Comparison of ENCODE assay signal across 10 cellular contexts in the genomic region with DNA sequence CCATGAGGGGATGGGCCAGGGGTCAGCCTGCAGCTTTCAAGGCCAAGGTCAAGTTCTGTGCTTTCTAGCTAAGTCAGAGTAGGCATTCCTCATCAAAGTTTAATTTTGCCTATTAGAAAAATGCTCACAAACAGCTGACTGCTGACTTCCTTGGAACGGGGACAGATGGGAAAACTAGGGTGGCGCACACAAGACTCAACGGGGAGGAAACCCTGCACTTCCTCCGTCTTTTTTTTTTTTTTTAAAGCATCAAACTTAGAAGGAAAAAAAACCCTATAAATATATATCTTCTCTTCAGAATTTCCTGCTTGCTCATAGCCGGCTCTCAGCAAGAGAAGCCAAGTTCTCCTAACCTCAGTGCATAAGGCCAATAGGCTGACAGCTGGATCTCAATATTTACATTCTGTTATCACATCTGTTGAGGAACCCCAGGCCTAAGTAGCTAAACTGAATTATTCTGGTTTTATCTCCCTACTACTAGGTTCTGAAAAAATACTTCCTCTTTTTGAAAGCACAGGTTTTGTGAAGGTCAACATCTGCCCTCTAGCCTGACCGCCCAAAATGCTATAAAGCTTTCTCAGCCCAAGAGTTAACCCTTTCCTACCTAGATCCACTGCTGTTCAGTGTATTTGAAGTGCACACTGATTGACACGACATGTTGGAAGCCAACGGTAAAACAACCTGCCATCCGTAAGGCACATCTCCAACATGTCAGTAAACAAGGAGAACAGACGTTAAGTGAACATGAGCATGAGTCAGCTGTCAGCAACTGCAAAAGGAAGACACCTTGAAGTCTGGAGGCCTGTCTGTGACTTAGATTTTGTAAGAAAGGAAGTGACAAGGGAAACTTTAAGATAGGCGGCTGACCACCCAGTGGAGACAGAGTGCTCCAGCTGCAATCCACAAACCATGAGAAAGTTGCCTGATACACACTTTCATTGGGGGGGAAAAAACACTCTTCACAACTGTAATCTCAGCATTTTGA.
DNase-seq lines count a peak whose midpoint lies in the region; ATAC-seq, FAIRE-seq and TF ChIP-seq lines count a peak whose summit lies in the region.
"Had no signal": no experiment of that assay in that cellular context is flagged by ENCODE, and none has a peak within 500 bp of the region (broad histone marks: within the 10 kb centered on the region; RNA-seq: fewer than 3 reads in every experiment).

No MANE protein-coding gene starts in this region.

- no peak overlapping the region for H3K27ac ChIP-seq in OCI-LY7 (ENCODE audit: low read depth, low read length, poor library complexity, severe bottlenecking)

- peaks cover 3% of the 10 kb centered on the region for H3K36me3 Mint-ChIP-seq in memory B cell

- peak; percentile 56 for DNase-seq in OCI-LY7 (ENCODE audit: low spot score)
- DNase-seq in memory B cell (ENCODE audit: low spot score in 2 of 2), result no peak
- no peak for DNase-seq in HEK293T (ENCODE audit: extremely low spot score)
- no peak for DNase-seq in HTR-8/SVneo (ENCODE audit: insufficient read length, low spot score)
- DNase-seq in stimulated activated CD8-positive, alpha-beta memory T cell treated with anti-CD3 and anti-CD28 coated beads, Interleukin-4, amount 100 ng/mL, for 48 hours, result no peak
- DNase-seq: dermis blood vessel endothelial cell, NCI-H1105 treated with DMSO at 0.1 percent for 48 hours had no signal

- H4K20me1 ChIP-seq in OCI-LY7 (ENCODE audit: insufficient read depth, low read length), result no peaks in the 10 kb centered on the region

- peak overlapping the region; percentile 21; the same call in 1 of the 2 replicates for H3K4me2 ChIP-seq in OCI-LY7 (ENCODE audit: low read length)

- ATAC-seq in GM18907 (IDR thresholded peaks at IDR 0.05; ENCODE audit: unreplicated experiment) (peak; percentile 90), HG02884 (IDR thresholded peaks at IDR 0.05; ENCODE audit: unreplicated experiment) (peak; percentile 61), memory B cell (ENCODE audit: low read depth) (peak; percentile 87)

- FAIRE-seq in HTR-8/SVneo (lab: Jason Lieb, UNC), result no peak
- FAIRE-seq: GM18507 had no signal

- CTCF ChIA-PET in OCI-LY7 (lab: Charles Lee; ENCODE audit: unreplicated experiment) (no interaction called here), HEK293T (lab: Yijun Ruan, JAX) (no interaction called here)

- intact Hi-C loops in OCI-LY7 (cut with micrococcal nuclease; ENCODE audit: unreplicated experiment), result no loop called here

- peaks cover 7% of the 10 kb centered on the region for H3K27me3 Mint-ChIP-seq in memory B cell

- peaks cover 6% of the 10 kb centered on the region for H3K4me1 Mint-ChIP-seq in memory B cell

- H3K27ac Mint-ChIP-seq in memory B cell, result peak overlapping the region; percentile 25

- H3K79me2 ChIP-seq in OCI-LY7 (ENCODE audit: insufficient read depth, low read depth, low read length), result no peaks in the 10 kb centered on the region

- POLR2A ChIA-PET in OCI-LY7 (lab: Charles Lee), result no interaction called here
- POLR2A ChIA-PET in HEK293T (lab: Yijun Ruan, JAX), result no interaction called here

- H3K4me1 ChIP-seq in OCI-LY7 (ENCODE audit: insufficient read depth, low read length, poor library complexity, severe bottlenecking), result no peaks in the 10 kb centered on the region

- no peak overlapping the region for H2AFZ ChIP-seq in OCI-LY7 (ENCODE audit: low read length)

- H3K36me3 ChIP-seq in OCI-LY7 (ENCODE audit: insufficient read depth, low read length), result no peaks in the 10 kb centered on the region

- no peaks in the 10 kb centered on the region for H3K9me3 ChIP-seq in OCI-LY7 (ENCODE audit: low read length)

- H3K4me3 ChIP-seq in OCI-LY7 (ENCODE audit: low read depth, low read length, poor library complexity, severe bottlenecking), result no peak overlapping the region

- peaks cover 2% of the 10 kb centered on the region for H3K9me3 Mint-ChIP-seq in memory B cell

- H3K9me2 ChIP-seq in OCI-LY7 (ENCODE audit: insufficient read depth, low read length), result no peaks in the 10 kb centered on the region

- no peak for TF ChIP-seq CTCF in OCI-LY7 (conservative IDR thresholded peaks at IDR 0.05; ENCODE audit: low read length)

- peak overlapping the region; percentile 11 for H3K4me3 Mint-ChIP-seq in memory B cell

- no TSS peak for BruUV-seq in OCI-LY7 (replicated peaks; lab: Mats Ljungman, UMichigan)

TF ChIP-seq in HEK293T, 16 proteins besides CTCF, POLR2A, EP300 and RAD21:
- TF ChIP-seq CTBP1 (IDR thresholded peaks at IDR 0.05; ENCODE audit: borderline replicate concordance), result no peak
- no peak for TF ChIP-seq TARDBP (IDR thresholded peaks at IDR 0.05)
- TF ChIP-seq LEF1 (IDR thresholded peaks at IDR 0.05; ENCODE audit: borderline replicate concordance), result no peak
- TF ChIP-seq BHLHE40 (IDR thresholded peaks at IDR 0.05; ENCODE audit: borderline replicate concordance), result no peak
- TF ChIP-seq, protein P1, sequence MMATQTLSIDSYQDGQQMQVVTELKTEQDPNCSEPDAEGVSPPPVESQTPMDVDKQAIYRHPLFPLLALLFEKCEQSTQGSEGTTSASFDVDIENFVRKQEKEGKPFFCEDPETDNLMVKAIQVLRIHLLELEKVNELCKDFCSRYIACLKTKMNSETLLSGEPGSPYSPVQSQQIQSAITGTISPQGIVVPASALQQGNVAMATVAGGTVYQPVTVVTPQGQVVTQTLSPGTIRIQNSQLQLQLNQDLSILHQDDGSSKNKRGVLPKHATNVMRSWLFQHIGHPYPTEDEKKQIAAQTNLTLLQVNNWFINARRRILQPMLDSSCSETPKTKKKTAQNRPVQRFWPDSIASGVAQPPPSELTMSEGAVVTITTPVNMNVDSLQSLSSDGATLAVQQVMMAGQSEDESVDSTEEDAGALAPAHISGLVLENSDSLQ (IDR thresholded peaks at IDR 0.05), result no peak
- no peak for TF ChIP-seq FOXA1 (IDR thresholded peaks at IDR 0.05)
- TF ChIP-seq SP1 (IDR thresholded peaks at IDR 0.05), result no peak
TF ChIP-seq in HEK293T: peak in this region for 0.
